In the genomic region with DNA sequence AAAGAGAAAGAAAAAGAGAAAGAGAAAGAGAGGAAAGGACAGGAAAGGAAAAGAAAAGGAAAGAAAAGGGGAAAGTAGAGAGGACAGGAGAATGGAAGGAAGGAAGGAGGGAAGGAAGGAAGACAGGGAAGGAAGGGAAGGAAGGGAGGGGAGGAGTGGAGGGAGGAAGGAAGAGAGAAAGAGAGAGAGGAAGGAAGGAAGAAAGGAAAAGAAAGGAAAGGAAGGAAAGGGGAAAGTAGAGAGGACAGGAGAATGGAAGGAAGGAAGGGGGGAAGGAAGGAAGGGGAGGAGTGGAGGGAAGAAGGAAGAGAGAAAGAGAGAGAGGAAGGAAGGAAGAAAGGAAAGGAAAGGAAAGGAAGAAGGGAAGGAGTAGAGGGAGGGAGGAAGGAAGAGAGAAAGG, we compare ENCODE assay signal across 1 cellular context.
TF ChIP-seq lines count a peak whose summit lies in the region.

No MANE protein-coding gene starts in this region.

TF ChIP-seq in H1, 55 proteins besides CTCF, POLR2A, EP300 and RAD21:
- no peak for TF ChIP-seq BACH1 (IDR thresholded peaks at IDR 0.05; ENCODE audit: low read length)
